Comparison of ENCODE assay signal across 26 cellular contexts in genomic region chr1:22837332-22837731, GRCh38.
"Had no signal": no experiment of that assay in that cellular context is flagged by ENCODE, and none has a peak within 500 bp of the region (broad histone marks: within the 10 kb centered on the region; RNA-seq: fewer than 3 reads in every experiment).

No MANE protein-coding gene starts in this region.

- ATAC-seq: effector memory CD8-positive, alpha-beta T cell; left lobe of liver; naive thymus-derived CD4-positive, alpha-beta T cell; pancreas; stimulated activated effector memory CD8-positive, alpha-beta T cell treated with anti-CD3 and anti-CD28 coated beads, Interleukin-12 subunit alpha, Interleukin-12 subunit beta, amount 100 ng/mL, for 72 hours had no signal

- FAIRE-seq: endometrium, frontal cortex, keratinocyte, pancreas had no signal

- H3K36me3 Mint-ChIP-seq: memory B cell; naive thymus-derived CD4-positive, alpha-beta T cell; stimulated activated effector memory CD8-positive, alpha-beta T cell treated with anti-CD3 and anti-CD28 coated beads, Interleukin-12 subunit alpha, Interleukin-12 subunit beta, amount 100 ng/mL, for 72 hours had no signal

- H3K4me3 Mint-ChIP-seq: effector memory CD8-positive, alpha-beta T cell; memory B cell; naive thymus-derived CD4-positive, alpha-beta T cell; stimulated activated effector memory CD8-positive, alpha-beta T cell treated with anti-CD3 and anti-CD28 coated beads, Interleukin-12 subunit alpha, Interleukin-12 subunit beta, amount 100 ng/mL, for 72 hours had no signal

- H3K27ac ChIP-seq: esophagus squamous epithelium, neutrophil, pancreas, prostate gland, right atrium auricular region, sigmoid colon, stomach, thyroid gland, vagina had no signal

- H3K4me1 ChIP-seq: pancreas, prostate gland, right atrium auricular region had no signal

- H3K4me1 Mint-ChIP-seq: memory B cell; naive thymus-derived CD4-positive, alpha-beta T cell; stimulated activated effector memory CD8-positive, alpha-beta T cell treated with anti-CD3 and anti-CD28 coated beads, Interleukin-12 subunit alpha, Interleukin-12 subunit beta, amount 100 ng/mL, for 72 hours had no signal

- H3K27me3 ChIP-seq: pancreas, right atrium auricular region, sigmoid colon, thyroid gland, vagina had no signal

- DNase-seq: cortex of kidney; effector memory CD8-positive, alpha-beta T cell; erythroblast; esophagus squamous epithelium; head of caudate nucleus; midbrain; naive thymus-derived CD4-positive, alpha-beta T cell; sigmoid colon; stimulated activated CD4-positive, alpha-beta T cell treated with anti-CD3 and anti-CD28 coated beads, Interleukin-2, amount 100 ng/mL, for 24 hours; stimulated activated CD4-positive, alpha-beta T cell treated with anti-CD3 and anti-CD28 coated beads, Interleukin-4, amount 100 ng/mL, for 24 hours; stimulated activated naive CD4-positive, alpha-beta T cell treated with Interleukin-2 at 50 U/mL for 16 hours; stomach; trophoblast cell had no signal

- H3K9me3 Mint-ChIP-seq: effector memory CD8-positive, alpha-beta T cell; memory B cell; stimulated activated effector memory CD8-positive, alpha-beta T cell treated with anti-CD3 and anti-CD28 coated beads, Interleukin-12 subunit alpha, Interleukin-12 subunit beta, amount 100 ng/mL, for 72 hours had no signal

- H3K4me3 ChIP-seq: esophagus squamous epithelium, lung, pancreas, prostate gland, right atrium auricular region, sigmoid colon, stomach, thyroid gland, vagina had no signal

- H3K36me3 ChIP-seq: esophagus squamous epithelium, neutrophil, pancreas, prostate gland, right atrium auricular region, sigmoid colon, stomach, thyroid gland, vagina had no signal

- H3K9me3 ChIP-seq: esophagus squamous epithelium, neutrophil, pancreas, prostate gland, right atrium auricular region, sigmoid colon, stomach, thyroid gland, vagina had no signal

- H3K27ac Mint-ChIP-seq: effector memory CD8-positive, alpha-beta T cell; memory B cell; naive thymus-derived CD4-positive, alpha-beta T cell; stimulated activated effector memory CD8-positive, alpha-beta T cell treated with anti-CD3 and anti-CD28 coated beads, Interleukin-12 subunit alpha, Interleukin-12 subunit beta, amount 100 ng/mL, for 72 hours had no signal
